ENCODE assay signal across 10 cellular contexts in genomic region chr3:128418900-128419299, GRCh38. TPM values are rescaled to one million over a fixed set of nuclear protein-coding genes. Genes with fewer than 3 reads are reported as not detected.
"Had no signal": no experiment of that assay in that cellular context is flagged by ENCODE, and none has a peak within 500 bp of the region (broad histone marks: within the 10 kb centered on the region; RNA-seq: fewer than 3 reads in every experiment).

No MANE protein-coding gene starts in this region.

- H3K9me3 Mint-ChIP-seq: HFFc6, IgD-negative memory B cell had no signal

- H3K4me3 Mint-ChIP-seq: H9, HFFc6 had no signal

- H3K4me3 ChIP-seq: GM23248 had no signal

- H3K27ac Mint-ChIP-seq: H9, HFFc6, IgD-negative memory B cell had no signal

- H3K9ac ChIP-seq: GM23248 had no signal

- H3K27me3 Mint-ChIP-seq: IgD-negative memory B cell had no signal

- H2AFZ ChIP-seq: GM23248 had no signal

- FAIRE-seq: H54, HepG2 had no signal

- H3K27ac ChIP-seq: GM23248 had no signal

- ATAC-seq: HepG2 had no signal

- DNase-seq: GM23248, GOT3, H9, HCEC 1CT, HFFc6, KG1 had no signal

RNA-seq across cellular contexts. Expression of gene DNAJB8, which starts 47.8 kb away (rescaled TPM):
- total RNA-seq: GM23248, H9, HepG2, HFFc6, HT1080 had no signal
- polyA plus RNA-seq: GM23248, HepG2, IgD-negative memory B cell had no signal
